In the genomic region with DNA sequence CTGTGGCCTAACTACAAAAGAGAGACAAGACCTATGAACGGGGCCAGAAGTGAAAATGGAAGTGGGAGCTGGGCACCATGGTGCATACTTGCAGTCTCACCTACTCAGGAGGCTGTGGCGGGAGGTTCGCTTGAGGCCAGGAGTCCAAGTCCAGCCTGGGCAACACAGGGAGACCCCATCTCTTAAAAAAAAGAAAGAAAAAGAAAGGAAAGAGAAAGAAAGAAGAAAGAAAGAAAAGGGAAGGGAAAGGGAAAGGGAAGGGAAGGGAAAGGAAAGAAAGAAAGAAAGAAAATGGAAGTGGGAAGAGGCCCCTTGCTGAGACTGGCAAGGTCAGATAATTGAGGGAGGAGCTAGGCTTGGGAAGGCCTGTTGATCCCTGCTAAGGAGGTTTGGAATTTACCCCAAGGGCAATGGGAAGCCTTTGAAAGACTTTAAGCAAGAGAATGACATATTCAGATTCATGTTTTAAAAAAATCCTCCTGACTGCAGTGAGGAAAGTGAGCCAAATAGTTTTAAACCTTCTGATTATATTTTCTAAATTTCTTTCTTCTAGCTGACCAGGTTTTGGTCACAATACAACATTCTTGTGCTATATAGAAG, we compare ENCODE assay signal across 14 cellular contexts. TPM values are rescaled to one million over a fixed set of nuclear protein-coding genes. Genes with fewer than 3 reads are reported as not detected.
DNase-seq lines count a peak whose midpoint lies in the region; ATAC-seq and TF ChIP-seq lines count a peak whose summit lies in the region.
"Had no signal": no experiment of that assay in that cellular context is flagged by ENCODE, and none has a peak within 500 bp of the region (broad histone marks: within the 10 kb centered on the region; RNA-seq: fewer than 3 reads in every experiment).

No MANE protein-coding gene starts in this region.

- no peak for ATAC-seq in CD8-positive, alpha-beta T cell
- no peak for ATAC-seq in activated naive CD8-positive, alpha-beta T cell treated with anti-CD3 and anti-CD28 coated beads, Interleukin-2, amount 10 ng/mL, durations not matched to agents 7 days and 5 days (ENCODE audit: low read depth)
- no peak for ATAC-seq in memory B cell (ENCODE audit: low read depth)
- ATAC-seq in GM21367 (IDR thresholded peaks at IDR 0.05; ENCODE audit: unreplicated experiment): no peak

- no peak for TF ChIP-seq CTCF in CD8-positive, alpha-beta T cell (IDR thresholded peaks at IDR 0.05)
- TF ChIP-seq CTCF in GM13977 (IDR thresholded peaks at IDR 0.05; ENCODE audit: extremely low read depth, insufficient read depth, missing control alignments): no peak

- in situ Hi-C loops in GM13977 (cut with MboI; ENCODE audit: low pct_unique_long_range_greater_than_20kb, low sequenced_read_pairs, unreplicated experiment): no loop called here

- no peak overlapping the region for H3K4me2 ChIP-seq in Karpas-422 (ENCODE audit: low read depth, low read length, poor library complexity, severe bottlenecking)

- H3K4me3 Mint-ChIP-seq in CD8-positive, alpha-beta T cell: no peak overlapping the region
- no peak overlapping the region for H3K4me3 Mint-ChIP-seq in activated naive CD8-positive, alpha-beta T cell treated with anti-CD3 and anti-CD28 coated beads, Interleukin-2, amount 10 ng/mL, durations not matched to agents 7 days and 5 days
- no peak overlapping the region for H3K4me3 Mint-ChIP-seq in memory B cell

- no peaks in the 10 kb centered on the region for H3K27me3 Mint-ChIP-seq in CD8-positive, alpha-beta T cell (ENCODE audit: low read depth)
- H3K27me3 Mint-ChIP-seq in activated naive CD8-positive, alpha-beta T cell treated with anti-CD3 and anti-CD28 coated beads, Interleukin-2, amount 10 ng/mL, durations not matched to agents 7 days and 5 days: no peaks in the 10 kb centered on the region
- H3K27me3 Mint-ChIP-seq in memory B cell: no peaks in the 10 kb centered on the region

- H3K4me3 ChIP-seq in CD8-positive, alpha-beta T cell (ENCODE audit: low read depth, low read length): no peak overlapping the region
- H3K4me3 ChIP-seq in HUES48 (ENCODE audit: low read depth, low read length) (no peak overlapping the region), Karpas-422 (ENCODE audit: low read length) (no peak overlapping the region)

- H2AFZ ChIP-seq in Karpas-422 (ENCODE audit: low read length): no peak overlapping the region

- peak overlapping the region; percentile 49 for H3K27ac Mint-ChIP-seq in CD8-positive, alpha-beta T cell
- peak overlapping the region; percentile 52 for H3K27ac Mint-ChIP-seq in activated naive CD8-positive, alpha-beta T cell treated with anti-CD3 and anti-CD28 coated beads, Interleukin-2, amount 10 ng/mL, durations not matched to agents 7 days and 5 days
- peak overlapping the region; percentile 51 for H3K27ac Mint-ChIP-seq in memory B cell

- H3K9me3 ChIP-seq in CD8-positive, alpha-beta T cell (ENCODE audit: low read length): no peaks in the 10 kb centered on the region
- H3K9me3 ChIP-seq in HUES48 (ENCODE audit: control insufficient read depth, insufficient read depth, low read length): peaks cover 6% of the 10 kb centered on the region; the same call in 1 of the 2 replicates
- H3K9me3 ChIP-seq in Karpas-422 (ENCODE audit: low read length): no peaks in the 10 kb centered on the region

- no peaks in the 10 kb centered on the region for H3K4me1 ChIP-seq in CD8-positive, alpha-beta T cell (ENCODE audit: insufficient read depth, low read length)
- H3K4me1 ChIP-seq in HUES48 (ENCODE audit: control insufficient read depth, insufficient read depth, low read length) (peaks cover 21% of the 10 kb centered on the region), Karpas-422 (ENCODE audit: low read length) (no peaks in the 10 kb centered on the region)

- POLR2A ChIA-PET in CD8-positive, alpha-beta T cell (lab: Charles Lee): no interaction called here
- POLR2A ChIA-PET in activated naive CD8-positive, alpha-beta T cell treated with anti-CD3 and anti-CD28 coated beads, Interleukin-2, amount 10 ng/mL, durations not matched to agents 7 days and 5 days (lab: Charles Lee): no interaction called here

- peaks cover 20% of the 10 kb centered on the region for H3K36me3 ChIP-seq in CD8-positive, alpha-beta T cell (ENCODE audit: insufficient read depth, low read length)
- H3K36me3 ChIP-seq in HUES48 (ENCODE audit: control insufficient read depth, insufficient read depth, low read length): peaks cover 7% of the 10 kb centered on the region; the same call in 1 of the 2 replicates
- no peaks in the 10 kb centered on the region for H3K36me3 ChIP-seq in Karpas-422 (ENCODE audit: insufficient read depth, low read length)

- no peak for DNase-seq in CD8-positive, alpha-beta T cell
- no peak for DNase-seq in activated naive CD8-positive, alpha-beta T cell treated with anti-CD3 and anti-CD28 coated beads, Interleukin-2, amount 10 ng/mL, durations not matched to agents 7 days and 5 days
- no peak for DNase-seq in memory B cell (ENCODE audit: low spot score in 2 of 2)
- DNase-seq in NCI-H526 treated with DMSO at 0.1 percent for 48 hours (lab: John Stamatoyannopoulos, UW): no peak
- DNase-seq in Karpas-422: no peak
- no peak for DNase-seq in GM13977 (ENCODE audit: low spot score)
- DNase-seq: activated CD8-positive, alpha-beta memory T cell treated with anti-CD3 and anti-CD28 coated beads for 24 hours; AML-193; MM.1S; NCI-H2081 treated with DMSO at 0.1 percent for 48 hours; NK-92 treated with Interleukin-12 subunit alpha and Interleukin-12 subunit beta, amount 100 ng/mL, for 24 hours; substantia nigra had no signal

- H3K9me3 Mint-ChIP-seq in CD8-positive, alpha-beta T cell: no peaks in the 10 kb centered on the region
- H3K9me3 Mint-ChIP-seq in activated naive CD8-positive, alpha-beta T cell treated with anti-CD3 and anti-CD28 coated beads, Interleukin-2, amount 10 ng/mL, durations not matched to agents 7 days and 5 days: no peaks in the 10 kb centered on the region
- H3K9me3 Mint-ChIP-seq in memory B cell: peaks cover 5% of the 10 kb centered on the region

- H3K36me3 Mint-ChIP-seq in CD8-positive, alpha-beta T cell: peaks cover 63% of the 10 kb centered on the region
- peaks cover 68% of the 10 kb centered on the region for H3K36me3 Mint-ChIP-seq in activated naive CD8-positive, alpha-beta T cell treated with anti-CD3 and anti-CD28 coated beads, Interleukin-2, amount 10 ng/mL, durations not matched to agents 7 days and 5 days
- H3K36me3 Mint-ChIP-seq in memory B cell: peaks cover 42% of the 10 kb centered on the region

- H4K20me1 ChIP-seq in Karpas-422 (ENCODE audit: insufficient read depth, low read depth, low read length): no peaks in the 10 kb centered on the region

- no peaks in the 10 kb centered on the region for H3K9me2 ChIP-seq in Karpas-422 (replicated peaks; ENCODE audit: insufficient read depth, low read length)

- intact Hi-C loops in CD8-positive, alpha-beta T cell (cut with DNase I, micrococcal nuclease): no loop called here

- no peaks in the 10 kb centered on the region for H3K4me1 Mint-ChIP-seq in CD8-positive, alpha-beta T cell (ENCODE audit: low read depth)
- peaks cover 8% of the 10 kb centered on the region for H3K4me1 Mint-ChIP-seq in activated naive CD8-positive, alpha-beta T cell treated with anti-CD3 and anti-CD28 coated beads, Interleukin-2, amount 10 ng/mL, durations not matched to agents 7 days and 5 days
- H3K4me1 Mint-ChIP-seq in memory B cell: no peaks in the 10 kb centered on the region

- H3K9ac ChIP-seq in HUES48 (ENCODE audit: low read depth, low read length) (no peak overlapping the region), Karpas-422 (ENCODE audit: low read length) (no peak overlapping the region)

- H3K27me3 ChIP-seq in CD8-positive, alpha-beta T cell (ENCODE audit: insufficient read depth, low read length): no peaks in the 10 kb centered on the region
- H3K27me3 ChIP-seq in HUES48 (ENCODE audit: control insufficient read depth, insufficient read depth, low read length) (no peaks in the 10 kb centered on the region), Karpas-422 (ENCODE audit: low read length) (no peaks in the 10 kb centered on the region)

- no peak overlapping the region for H3K27ac ChIP-seq in CD8-positive, alpha-beta T cell (ENCODE audit: low read depth, low read length)
- H3K27ac ChIP-seq in HUES48 (ENCODE audit: low read depth, low read length) (peak overlapping the region; percentile 67), Karpas-422 (ENCODE audit: low read length) (no peak overlapping the region)

- CTCF ChIA-PET in CD8-positive, alpha-beta T cell (lab: Charles Lee): interaction anchor here (1.3 kb wide), 1 partner anchor 10 kb away, joined by 3 read pairs; no protein-coding TSS in a partner anchor

- H3K79me2 ChIP-seq in Karpas-422 (ENCODE audit: low read length): no peaks in the 10 kb centered on the region

RNA-seq across cellular contexts. Expression of gene HERC5, which starts 17.7 kb away (rescaled TPM):
- 10 to 100 TPM; 13.2 to 13.5 TPM for total RNA-seq in CD8-positive, alpha-beta T cell
- 10 to 100 TPM; 44.8 to 46.5 TPM for total RNA-seq in activated naive CD8-positive, alpha-beta T cell treated with anti-CD3 and anti-CD28 coated beads, Interleukin-2, amount 10 ng/mL, durations not matched to agents 7 days and 5 days
- not detected in 2 replicates for total RNA-seq in Karpas-422 (2014; rRNA removed; shearing (Covaris generic); ENCODE audit: low replicate concordance)

Comparison
In these comparisons a context has a peak if more than half of its experiments do, and no peak if none do; other contexts are left out.
1. RNA of gene HERC5, which starts 17.7 kb away (total RNA-seq): 44.8 to 46.5 TPM in activated naive CD8-positive, alpha-beta T cell treated with anti-CD3 and anti-CD28 coated beads, Interleukin-2, amount 10 ng/mL, durations not matched to agents 7 days and 5 days and 13.2 to 13.5 TPM in CD8-positive, alpha-beta T cell; not detected in Karpas-422; every median in the first group is over 10 times any median in the second.
2. Peak in every context shown above with its lines, with median percentiles within 50 percentile points of each other: H3K27ac Mint-ChIP-seq.